In the genomic region with DNA sequence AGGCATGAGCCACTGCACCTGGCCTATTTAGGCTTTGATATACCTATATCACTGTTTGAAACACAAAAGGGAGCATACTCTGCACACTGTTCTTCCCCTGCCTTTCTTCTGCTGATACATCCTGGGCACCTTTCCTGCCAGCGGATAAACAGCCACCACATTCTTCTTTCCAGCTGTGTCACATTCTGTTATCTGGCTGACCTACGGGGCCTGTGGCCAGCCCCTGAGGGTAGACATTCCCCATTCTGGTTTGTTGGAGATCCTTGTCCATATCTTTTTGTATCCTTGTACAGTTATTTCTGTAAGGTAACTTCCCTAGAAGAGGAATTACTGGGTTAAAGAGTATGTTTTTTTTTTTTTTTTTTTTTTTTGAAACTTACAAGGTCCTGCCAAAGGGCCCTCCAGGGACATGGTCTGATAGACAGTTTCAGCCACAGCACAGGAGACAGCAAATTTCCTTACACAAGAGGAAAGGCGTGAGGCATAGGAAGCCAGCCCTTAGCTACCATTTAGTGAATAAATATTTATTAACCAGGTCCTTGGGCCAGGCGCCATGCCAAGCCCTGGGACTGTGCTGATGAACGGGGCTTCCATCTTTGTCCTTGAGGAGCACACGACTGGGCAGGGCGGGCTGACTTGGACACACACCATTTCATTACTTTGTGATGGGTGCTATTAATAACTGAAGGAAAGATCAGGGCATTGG, we compare ENCODE assay signal across 13 cellular contexts. TPM values are rescaled to one million over a fixed set of nuclear protein-coding genes. Genes with fewer than 3 reads are reported as not detected.
A peak's percentile ranks its signal among the peaks of the same experiment; 100 is the strongest.
DNase-seq lines count a peak whose midpoint lies in the region; TF ChIP-seq lines count a peak whose summit lies in the region.
"Had no signal": no experiment of that assay in that cellular context is flagged by ENCODE, and none has a peak within 500 bp of the region (broad histone marks: within the 10 kb centered on the region; RNA-seq: fewer than 3 reads in every experiment).

No MANE protein-coding gene starts in this region.

- H3K4me1 ChIP-seq in ascending aorta (peaks cover 26 to 56% of the 10 kb centered on the region in 2 donors), tibial nerve (peaks cover 0 to 39% (median 6%) of the 10 kb centered on the region in 4 donors)

- H3K27me3 Mint-ChIP-seq in nephron (ENCODE audit: low read depth) = no peaks in the 10 kb centered on the region
- H3K27me3 Mint-ChIP-seq: activated naive CD8-positive, alpha-beta T cell had no signal

- H3K9me3 ChIP-seq in ascending aorta = no peaks in the 10 kb centered on the region
- H3K9me3 ChIP-seq in tibial nerve = no peaks in the 10 kb centered on the region

- peak overlapping the region in 2 of 3 experiments; percentile 73 to 80 for H3K27ac Mint-ChIP-seq in nephron
- H3K27ac Mint-ChIP-seq: activated naive CD8-positive, alpha-beta T cell had no signal

- WGBS in tibial nerve, 2 donors = 46 to 53% methylated on average over 7 of the region's 7 CpGs

- in situ Hi-C loops in G401 (cut with HindIII; ENCODE audit: low sequenced_read_pairs) = no loop called here

- no peak overlapping the region for H3K4me3 ChIP-seq in ascending aorta
- no peak overlapping the region for H3K4me3 ChIP-seq in fibroblast of the aortic adventitia (ENCODE audit: low read depth, low read length)
- H3K4me3 ChIP-seq in tibial nerve = no peak overlapping the region
- H3K4me3 ChIP-seq: SK-N-MC, skin epidermis had no signal

- no peak overlapping the region for H3K4me3 Mint-ChIP-seq in nephron
- H3K4me3 Mint-ChIP-seq: activated naive CD8-positive, alpha-beta T cell had no signal

- peaks cover 31% of the 10 kb centered on the region for H3K4me1 Mint-ChIP-seq in nephron

- H3K9me3 Mint-ChIP-seq in nephron = no peaks in the 10 kb centered on the region

- peak overlapping the region; percentile 99 for H3K27ac ChIP-seq in ascending aorta
- peak overlapping the region; percentile 26 to 76 (median 58) for H3K27ac ChIP-seq in tibial nerve
- H3K27ac ChIP-seq: SK-N-MC had no signal

- H3K36me3 Mint-ChIP-seq in nephron (ENCODE audit: low read depth) = peaks cover 32% of the 10 kb centered on the region
- H3K36me3 Mint-ChIP-seq: activated naive CD8-positive, alpha-beta T cell had no signal

- TF ChIP-seq POLR2A in tibial nerve (IDR thresholded peaks at IDR 0.05) = no peak

- TF ChIP-seq EP300 in tibial nerve (IDR thresholded peaks at IDR 0.05) = peak in 1 of 2 donors; percentile 33

- TF ChIP-seq CTCF in ascending aorta (IDR thresholded peaks at IDR 0.05) = no peak
- no peak for TF ChIP-seq CTCF in fibroblast of the aortic adventitia (IDR thresholded peaks at IDR 0.05; ENCODE audit: insufficient read depth, low read length)
- no peak for TF ChIP-seq CTCF in nephron (IDR thresholded peaks at IDR 0.05; ENCODE audit: unreplicated experiment in 3 of 3)
- TF ChIP-seq CTCF in tibial nerve (IDR thresholded peaks at IDR 0.05) = no peak

- H3K36me3 ChIP-seq in ascending aorta = peaks cover 4 to 9% of the 10 kb centered on the region in 2 donors
- peaks cover 0 to 28% (median 7%) of the 10 kb centered on the region in 3 donors for H3K36me3 ChIP-seq in tibial nerve

- DNase-seq in ascending aorta (ENCODE audit: low spot score in 2 of 2) (peak; percentile 84 to 97), fibroblast of the aortic adventitia (ENCODE audit: low read depth) (peak; percentile 70), tibial nerve (ENCODE audit: low spot score in 2 of 2) (no peak), DMS53 treated with DMSO at 0.1 percent for 48 hours (lab: John Stamatoyannopoulos, UW; ENCODE audit: unreplicated experiment) (no peak), HCEC 1CT (no peak), G401 (ENCODE audit: low spot score) (no peak)
- DNase-seq: activated CD4-positive, alpha-beta T cell treated with anti-CD3 and anti-CD28 coated beads, Interleukin-2, amount 50 U/mL, for 4 hours; MM.1S; NCI-H748 treated with DMSO at 0.1 percent for 48 hours had no signal

- intact Hi-C loops in ascending aorta (cut with DNase I) = no loop called here

- H3K27me3 ChIP-seq in ascending aorta = no peaks in the 10 kb centered on the region
- no peaks in the 10 kb centered on the region for H3K27me3 ChIP-seq in tibial nerve

RNA-seq across cellular contexts. Expression of gene ERGIC1, which starts 57.8 kb away (rescaled TPM):
- total RNA-seq in ascending aorta (184 TPM), fibroblast of the aortic adventitia (ENCODE audit: low replicate concordance) (21.7 and 193 TPM in 2 replicates), tibial nerve (100 to 1,000 TPM in 2 of 4 donors, 10 to 100 TPM in 2; 60.9 to 123 (median 99.3) TPM)
- total RNA-seq in G401 (2014; rRNA removed; shearing (Covaris generic)) = 21.3 and 28.7 TPM in 2 replicates

Comparison
In these comparisons a context has a peak if more than half of its experiments do, and no peak if none do; other contexts are left out.
1. DNase-seq: peak in ascending aorta (2 of 2) and fibroblast of the aortic adventitia (single experiment); none in tibial nerve (0 of 2), DMS53 treated with DMSO at 0.1 percent for 48 hours (single experiment), HCEC 1CT (single experiment) and G401 (single experiment).